In genomic region chr11:64080390-64080789, GRCh38 we compare ENCODE assay signal across 32 cellular contexts. TPM values are rescaled to one million over a fixed set of nuclear protein-coding genes. Genes with fewer than 3 reads are reported as not detected.
"Had no signal": no experiment of that assay in that cellular context is flagged by ENCODE, and none has a peak within 500 bp of the region (broad histone marks: within the 10 kb centered on the region; RNA-seq: fewer than 3 reads in every experiment).

No MANE protein-coding gene starts in this region.

- H3K27ac Mint-ChIP-seq: activated B cell treated with CpG ODN at 0.5 μM for 24 hours; activated CD4-positive, alpha-beta memory T cell treated with anti-CD3 and anti-CD28 coated beads for 36 hours; activated CD4-positive, alpha-beta T cell treated with anti-CD3 and anti-CD28 coated beads, Interleukin-2, amount 10 ng/mL, durations not matched to agents 24 days and 14 days; activated CD8-positive, alpha-beta memory T cell treated with anti-CD3 and anti-CD28 coated beads, Interleukin-2, amount 10 ng/mL, durations not matched to agents 7 days and 5 days; activated CD8-positive, alpha-beta T cell treated with anti-CD3 and anti-CD28 coated beads for 36 hours; activated naive CD4-positive, alpha-beta T cell treated with anti-CD3 and anti-CD28 coated beads, Interleukin-2, amount 10 ng/mL, durations not matched to agents 7 days and 5 days; activated naive CD4-positive, alpha-beta T cell treated with anti-CD3 and anti-CD28 coated beads, Interleukin-2, amount 50 U/mL, for 24 hours; activated naive CD8-positive, alpha-beta T cell; activated T-cell treated with anti-CD3 and anti-CD28 coated beads, Interleukin-2, amount 50 U/mL, for 24 hours; activated T-helper 2 cell treated with anti-CD3 and anti-CD28 coated beads, Interferon-gamma antibody, Interleukin-2, Interleukin-4, amounts not matched to agents 10 μg/mL and 5 μg/mL and 100 μg/mL, durations not matched to agents 14 hours and 24 hours and 36 hours; T-helper 1 cell treated with Interleukin-12 subunit alpha and Interleukin-12 subunit beta and Interleukin-4 antibody, amounts not matched to agents 30 μg/mL and 1 μg/mL, for 36 hours; T-helper 2 cell treated with Interferon-gamma antibody and Interleukin-4, amounts not matched to agents 5 μg/mL and 100 μg/mL, for 36 hours had no signal

- H3K27me3 ChIP-seq: ascending aorta, breast epithelium, colonic mucosa had no signal

- H3K4me1 Mint-ChIP-seq: activated B cell treated with CpG ODN at 0.5 μM for 24 hours; activated CD4-positive, alpha-beta T cell treated with anti-CD3 and anti-CD28 coated beads, Interleukin-2, amount 10 ng/mL, durations not matched to agents 24 days and 14 days; activated CD8-positive, alpha-beta memory T cell treated with anti-CD3 and anti-CD28 coated beads, Interleukin-2, amount 10 ng/mL, durations not matched to agents 7 days and 5 days; activated naive CD4-positive, alpha-beta T cell treated with anti-CD3 and anti-CD28 coated beads, Interleukin-2, amount 10 ng/mL, durations not matched to agents 7 days and 5 days; activated naive CD4-positive, alpha-beta T cell treated with anti-CD3 and anti-CD28 coated beads, Interleukin-2, amount 50 U/mL, for 24 hours; central memory CD8-positive, alpha-beta T cell had no signal

- ATAC-seq: activated CD8-positive, alpha-beta memory T cell treated with anti-CD3 and anti-CD28 coated beads, Interleukin-2, amount 10 ng/mL, durations not matched to agents 7 days and 5 days; activated CD8-positive, alpha-beta T cell treated with anti-CD3 and anti-CD28 coated beads for 36 hours had no signal

- H3K27ac ChIP-seq: ascending aorta, breast epithelium, colonic mucosa had no signal

- H3K9me3 Mint-ChIP-seq: activated B cell treated with CpG ODN at 0.5 μM for 24 hours; activated CD4-positive, alpha-beta memory T cell treated with anti-CD3 and anti-CD28 coated beads for 36 hours; activated CD4-positive, alpha-beta T cell treated with anti-CD3 and anti-CD28 coated beads, Interleukin-2, amount 10 ng/mL, durations not matched to agents 24 days and 14 days; activated CD8-positive, alpha-beta T cell treated with anti-CD3 and anti-CD28 coated beads for 36 hours; activated naive CD4-positive, alpha-beta T cell treated with anti-CD3 and anti-CD28 coated beads, Interleukin-2, amount 10 ng/mL, durations not matched to agents 7 days and 5 days; activated naive CD4-positive, alpha-beta T cell treated with anti-CD3 and anti-CD28 coated beads, Interleukin-2, amount 50 U/mL, for 24 hours; activated T-cell treated with anti-CD3 and anti-CD28 coated beads, Interleukin-2, amount 50 U/mL, for 24 hours; activated T-helper 2 cell treated with anti-CD3 and anti-CD28 coated beads, Interferon-gamma antibody, Interleukin-2, Interleukin-4, amounts not matched to agents 10 μg/mL and 5 μg/mL and 100 μg/mL, durations not matched to agents 14 hours and 24 hours and 36 hours; central memory CD8-positive, alpha-beta T cell; T-helper 1 cell treated with Interleukin-12 subunit alpha and Interleukin-12 subunit beta and Interleukin-4 antibody, amounts not matched to agents 30 μg/mL and 1 μg/mL, for 36 hours; T-helper 2 cell treated with Interferon-gamma antibody and Interleukin-4, amounts not matched to agents 5 μg/mL and 100 μg/mL, for 36 hours had no signal

- H3K36me3 Mint-ChIP-seq: activated CD4-positive, alpha-beta memory T cell treated with anti-CD3 and anti-CD28 coated beads for 36 hours; activated CD8-positive, alpha-beta memory T cell treated with anti-CD3 and anti-CD28 coated beads, Interleukin-2, amount 10 ng/mL, durations not matched to agents 7 days and 5 days; activated naive CD4-positive, alpha-beta T cell treated with anti-CD3 and anti-CD28 coated beads, Interleukin-2, amount 10 ng/mL, durations not matched to agents 7 days and 5 days; activated naive CD4-positive, alpha-beta T cell treated with anti-CD3 and anti-CD28 coated beads, Interleukin-2, amount 50 U/mL, for 24 hours; activated naive CD8-positive, alpha-beta T cell; brain had no signal

- H3K4me3 Mint-ChIP-seq: activated B cell treated with CpG ODN at 0.5 μM for 24 hours; activated CD4-positive, alpha-beta memory T cell treated with anti-CD3 and anti-CD28 coated beads for 36 hours; activated CD4-positive, alpha-beta T cell treated with anti-CD3 and anti-CD28 coated beads, Interleukin-2, amount 10 ng/mL, durations not matched to agents 24 days and 14 days; activated CD8-positive, alpha-beta memory T cell treated with anti-CD3 and anti-CD28 coated beads, Interleukin-2, amount 10 ng/mL, durations not matched to agents 7 days and 5 days; activated CD8-positive, alpha-beta T cell treated with anti-CD3 and anti-CD28 coated beads for 36 hours; activated naive CD4-positive, alpha-beta T cell treated with anti-CD3 and anti-CD28 coated beads, Interleukin-2, amount 10 ng/mL, durations not matched to agents 7 days and 5 days; activated naive CD4-positive, alpha-beta T cell treated with anti-CD3 and anti-CD28 coated beads, Interleukin-2, amount 50 U/mL, for 24 hours; activated naive CD8-positive, alpha-beta T cell; activated T-cell treated with anti-CD3 and anti-CD28 coated beads, Interleukin-2, amount 50 U/mL, for 24 hours; brain; central memory CD8-positive, alpha-beta T cell; T-helper 1 cell treated with Interleukin-12 subunit alpha and Interleukin-12 subunit beta and Interleukin-4 antibody, amounts not matched to agents 30 μg/mL and 1 μg/mL, for 36 hours; T-helper 2 cell treated with Interferon-gamma antibody and Interleukin-4, amounts not matched to agents 5 μg/mL and 100 μg/mL, for 36 hours had no signal

- H3K36me3 ChIP-seq: ascending aorta, breast epithelium, colonic mucosa had no signal

- DNase-seq: activated B cell treated with CpG ODN at 0.5 μM for 24 hours; activated CD4-positive, alpha-beta memory T cell treated with anti-CD3 and anti-CD28 coated beads for 36 hours; activated CD4-positive, alpha-beta T cell treated with anti-CD3 and anti-CD28 coated beads, Interleukin-2, amount 10 ng/mL, durations not matched to agents 24 days and 14 days; activated CD4-positive, alpha-beta T cell treated with anti-CD3 and anti-CD28 coated beads, Interleukin-2, amount 50 U/mL, for 1 hour; activated CD4-positive, alpha-beta T cell treated with anti-CD3 and anti-CD28 coated beads, Interleukin-2, amount 50 U/mL, for 4 hours; activated CD4-positive, CD25-positive, alpha-beta regulatory T cell treated with anti-CD3 and anti-CD28 coated beads, Interleukin-2, amount 50 U/mL, for 72 hours; activated CD8-positive, alpha-beta memory T cell treated with anti-CD3 and anti-CD28 coated beads for 24 hours; activated CD8-positive, alpha-beta memory T cell treated with anti-CD3 and anti-CD28 coated beads, Interleukin-2, amount 10 ng/mL, durations not matched to agents 7 days and 5 days; activated CD8-positive, alpha-beta memory T cell treated with anti-CD3 and anti-CD28 coated beads, Interleukin-2, amount 50 U/mL, for 48 hours; activated CD8-positive, alpha-beta T cell treated with anti-CD3 and anti-CD28 coated beads for 36 hours; activated effector memory CD4-positive, alpha-beta T cell treated with Interleukin-2 at 50 U/mL for 16 hours; activated gamma-delta T cell; activated naive CD4-positive, alpha-beta T cell treated with anti-CD3 and anti-CD28 coated beads, Interleukin-2, amount 10 ng/mL, durations not matched to agents 7 days and 5 days; activated naive CD4-positive, alpha-beta T cell treated with Interleukin-2 at 50 U/mL for 16 hours; activated T-cell treated with anti-CD3 and anti-CD28 coated beads, Interleukin-2, amount 50 U/mL, for 24 hours; activated T-cell treated with anti-CD3 and anti-CD28 coated beads, Interleukin-2, amount 50 U/mL, for 48 hours; amygdala; anterior cingulate cortex; cerebellar nuclear complex; colonic mucosa; T-helper 1 cell; T-helper 2 cell; T-helper 9 cell had no signal

- H3K4me3 ChIP-seq: ascending aorta, breast epithelium, colonic mucosa had no signal

- H3K27me3 Mint-ChIP-seq: activated B cell treated with CpG ODN at 0.5 μM for 24 hours; activated CD4-positive, alpha-beta memory T cell treated with anti-CD3 and anti-CD28 coated beads for 36 hours; activated CD4-positive, alpha-beta T cell treated with anti-CD3 and anti-CD28 coated beads, Interleukin-2, amount 10 ng/mL, durations not matched to agents 24 days and 14 days; activated CD8-positive, alpha-beta memory T cell treated with anti-CD3 and anti-CD28 coated beads, Interleukin-2, amount 10 ng/mL, durations not matched to agents 7 days and 5 days; activated CD8-positive, alpha-beta T cell treated with anti-CD3 and anti-CD28 coated beads for 36 hours; activated naive CD4-positive, alpha-beta T cell treated with anti-CD3 and anti-CD28 coated beads, Interleukin-2, amount 50 U/mL, for 24 hours; activated naive CD8-positive, alpha-beta T cell; activated T-cell treated with anti-CD3 and anti-CD28 coated beads, Interleukin-2, amount 50 U/mL, for 24 hours; brain; central memory CD8-positive, alpha-beta T cell had no signal

RNA-seq across cellular contexts. Expression of gene FLRT1, which starts 44.7 kb away (rescaled TPM):
- total RNA-seq: activated B cell treated with CpG ODN at 0.5 μM for 24 hours; activated CD4-positive, alpha-beta T cell treated with anti-CD3 and anti-CD28 coated beads, Interleukin-2, amount 10 ng/mL, durations not matched to agents 24 days and 14 days; activated CD8-positive, alpha-beta memory T cell treated with anti-CD3 and anti-CD28 coated beads, Interleukin-2, amount 10 ng/mL, durations not matched to agents 7 days and 5 days; activated CD8-positive, alpha-beta T cell treated with anti-CD3 and anti-CD28 coated beads for 36 hours; activated T-helper 2 cell treated with anti-CD3 and anti-CD28 coated beads, Interferon-gamma antibody, Interleukin-2, Interleukin-4, amounts not matched to agents 10 μg/mL and 5 μg/mL and 100 μg/mL, durations not matched to agents 14 hours and 24 hours and 36 hours; breast epithelium had no signal
